In genomic region chr9:124860582-124861341, GRCh38 we compare ENCODE assay signal across 11 cellular contexts. TPM values are rescaled to one million over a fixed set of nuclear protein-coding genes. Genes with fewer than 3 reads are reported as not detected.
DNase-seq lines count a peak whose midpoint lies in the region; ATAC-seq and TF ChIP-seq lines count a peak whose summit lies in the region.
"Had no signal": no experiment of that assay in that cellular context is flagged by ENCODE, and none has a peak within 500 bp of the region (broad histone marks: within the 10 kb centered on the region; RNA-seq: fewer than 3 reads in every experiment).

No MANE protein-coding gene starts in this region.

- no peaks in the 10 kb centered on the region for H3K9me3 ChIP-seq in heart right ventricle
- H3K9me3 ChIP-seq in mesodermal cell (ENCODE audit: control insufficient read depth, low read length): no peaks in the 10 kb centered on the region

- DNase-seq in heart right ventricle: no peak
- DNase-seq in left ventricle myocardium superior: no peak
- DNase-seq in brain microvascular endothelial cell: no peak
- no peak for DNase-seq in mesenteric fat pad (ENCODE audit: low spot score)
- no peak for DNase-seq in left colon
- DNase-seq: GDM1 had no signal

- no peak for TF ChIP-seq CTCF in heart right ventricle (IDR thresholded peaks at IDR 0.05)
- TF ChIP-seq CTCF in brain microvascular endothelial cell (IDR thresholded peaks at IDR 0.05; ENCODE audit: low read depth, low read length, missing control alignments): no peak

- 11 to 12% methylated on average over 11 to 12 of the region's 12 CpGs for WGBS in heart right ventricle, 2 donors
- WGBS in mesodermal cell (ENCODE audit: insufficient coverage in 2 of 2), 2 experiments: 8% methylated on average over 10 to 11 of the region's 12 CpGs
- WGBS in urinary bladder: 12% methylated on average over 12 of the region's 12 CpGs

- H3K4me3 ChIP-seq in heart right ventricle (peak overlapping the region; percentile 75 to 100 (median 90)), brain microvascular endothelial cell (ENCODE audit: low read depth, low read length) (peak overlapping the region; percentile 96), mesodermal cell (ENCODE audit: extremely low read depth, insufficient read depth, low read length, poor library complexity, severe bottlenecking) (peak overlapping the region; percentile 89), urinary bladder (ENCODE audit: low read depth, low read length) (peak overlapping the region; percentile 82)

- in situ Hi-C loops in brain microvascular endothelial cell (cut with HindIII; ENCODE audit: low pct_ligation_motif_present, low sequenced_read_pairs): no loop called here

- H3K27me3 ChIP-seq in heart right ventricle (no peaks in the 10 kb centered on the region), brain microvascular endothelial cell (replicated peaks) (no peaks in the 10 kb centered on the region)

- peak overlapping the region in 9 of 10 donors; percentile 84 to 98 (median 89) for H3K27ac ChIP-seq in heart right ventricle
- H3K27ac ChIP-seq in brain microvascular endothelial cell: peak overlapping the region; percentile 97
- no peak overlapping the region for H3K27ac ChIP-seq in mesodermal cell (ENCODE audit: low read depth, low read length, severe bottlenecking)
- H3K27ac ChIP-seq in urinary bladder (ENCODE audit: low read depth): no peak overlapping the region

- intact Hi-C loops in heart right ventricle (cut with DNase I) (no loop called here), left ventricle myocardium superior (cut with micrococcal nuclease) (no loop called here), left colon (cut with DNase I, micrococcal nuclease) (loop anchor here in 1 of 2 donors (10.0 kb wide), 1 partner anchor 284 kb away; the partner anchor contains the start of gene SCAI)

- H3K36me3 ChIP-seq in heart right ventricle: peaks cover 0 to 51% (median 36%) of the 10 kb centered on the region in 9 donors
- peaks cover 54% of the 10 kb centered on the region for H3K36me3 ChIP-seq in brain microvascular endothelial cell (replicated peaks)
- H3K36me3 ChIP-seq in mesodermal cell (ENCODE audit: control insufficient read depth, insufficient read depth, low read length): peaks cover 51% of the 10 kb centered on the region
- peaks cover 2% of the 10 kb centered on the region for H3K36me3 ChIP-seq in urinary bladder (ENCODE audit: insufficient read depth)

- ATAC-seq in heart right ventricle: no peak
- ATAC-seq in left ventricle myocardium superior: no peak
- no peak for ATAC-seq in left colon
- ATAC-seq in GM18870 (IDR thresholded peaks at IDR 0.05; ENCODE audit: unreplicated experiment): no peak

- H3K4me1 ChIP-seq in heart right ventricle (peaks cover 9 to 42% (median 38%) of the 10 kb centered on the region in 9 donors), mesodermal cell (ENCODE audit: control insufficient read depth, insufficient read depth, low read length, poor library complexity, severe bottlenecking) (peaks cover 16% of the 10 kb centered on the region), urinary bladder (ENCODE audit: insufficient read depth) (no peaks in the 10 kb centered on the region)

RNA-seq across cellular contexts. Expression of gene RPL35, which starts 1.0 kb away (rescaled TPM):
- total RNA-seq in heart right ventricle: 100 to 1,000 TPM; 598 to 885 (median 678) TPM
- 1,000 to 10,000 TPM; 3,237 to 3,743 TPM for polyA plus RNA-seq in heart right ventricle
- 676 TPM for total RNA-seq in left ventricle myocardium superior
- polyA plus RNA-seq in mesodermal cell (2013, experiment 1 of 2): 2,117 TPM
- polyA plus RNA-seq in mesodermal cell (2013, experiment 2 of 2): 1,972 TPM
- total RNA-seq in urinary bladder: 1,117 TPM
- 2,692 TPM for polyA plus RNA-seq in urinary bladder
- total RNA-seq in mesenteric fat pad: 1,064 TPM
- total RNA-seq in left colon: 100 to 1,000 TPM; 771 to 811 TPM

RNA-seq across cellular contexts. Expression of gene ARPC5L, which starts 1.2 kb away (rescaled TPM):
- total RNA-seq in heart right ventricle (10 to 100 TPM; 30.6 to 69.4 (median 39.9) TPM), left ventricle myocardium superior (41.1 TPM), urinary bladder (8.8 TPM), mesenteric fat pad (39.9 TPM), left colon (10 to 100 TPM; 43.4 to 51.6 TPM)
- polyA plus RNA-seq in heart right ventricle (10 to 100 TPM; 26.6 to 74.9 TPM), urinary bladder (30.3 TPM)
- 39.4 TPM for polyA plus RNA-seq in mesodermal cell (2013, experiment 1 of 2)
- polyA plus RNA-seq in mesodermal cell (2013, experiment 2 of 2): 36.0 TPM

RNA-seq across cellular contexts. Expression of gene WDR38, which starts 7.5 kb away (rescaled TPM):
- total RNA-seq in heart right ventricle (under 1 TPM in 1 of 10 donors, not detected in 9; 0.22 TPM), left ventricle myocardium superior (not detected), urinary bladder (not detected), mesenteric fat pad (not detected), left colon (not detected)
- polyA plus RNA-seq in heart right ventricle (under 1 TPM in 1 of 2 donors, not detected in 1; 0.04 TPM), urinary bladder (not detected)
- not detected for polyA plus RNA-seq in mesodermal cell (2013, experiment 1 of 2)
- polyA plus RNA-seq in mesodermal cell (2013, experiment 2 of 2): not detected
- total RNA-seq: glomerular endothelial cell, M059J had no signal

Comparison
In these comparisons a context has a peak if more than half of its experiments do, and no peak if none do; other contexts are left out.
1. H3K27ac ChIP-seq: peak in heart right ventricle (9 of 10) and brain microvascular endothelial cell (single experiment); none in mesodermal cell (single experiment) and urinary bladder (single experiment).
2. Peak in every context shown above with its lines, with median percentiles within 50 percentile points of each other: H3K4me3 ChIP-seq.